In the genomic region with DNA sequence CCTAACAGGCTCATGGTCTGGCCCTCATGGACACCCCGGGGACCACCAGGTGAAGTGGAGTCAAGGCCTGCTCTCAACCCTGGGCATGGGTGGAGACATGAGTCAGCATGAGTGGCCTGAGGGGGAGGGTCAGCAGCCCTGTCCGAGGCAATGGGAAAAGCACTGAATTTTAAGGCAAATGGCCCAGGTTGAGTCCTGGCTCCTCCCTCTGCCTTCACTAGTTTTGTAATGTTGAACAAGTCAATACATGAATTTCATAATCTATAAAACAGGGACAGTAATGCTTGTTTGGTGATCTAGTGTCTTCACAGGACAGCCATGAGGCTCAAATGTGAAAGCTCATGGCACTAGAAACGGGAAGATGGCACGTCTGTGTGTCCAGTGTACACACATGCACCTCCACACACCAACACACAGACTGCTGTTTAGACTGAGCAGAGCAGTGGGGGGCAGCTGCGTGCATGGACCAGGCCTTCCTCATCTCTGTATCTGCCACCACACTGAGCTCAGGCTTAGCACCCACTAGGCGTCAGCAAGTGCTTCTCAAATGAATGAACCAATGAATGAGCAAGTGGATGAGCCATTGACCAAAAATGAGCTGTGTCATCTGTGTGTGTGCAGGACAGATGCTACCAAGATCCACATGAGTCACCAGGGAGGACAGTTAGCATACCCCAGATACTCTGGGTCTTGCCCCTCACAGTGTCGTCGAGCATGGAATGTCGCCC, we compare ENCODE assay signal across 11 cellular contexts.
A peak's percentile ranks its signal among the peaks of the same experiment; 100 is the strongest.
DNase-seq lines count a peak whose midpoint lies in the region; TF ChIP-seq lines count a peak whose summit lies in the region.
"Had no signal": no experiment of that assay in that cellular context is flagged by ENCODE, and none has a peak within 500 bp of the region (broad histone marks: within the 10 kb centered on the region; RNA-seq: fewer than 3 reads in every experiment).

No MANE protein-coding gene starts in this region.

- peaks cover 0 to 6% (median 0%) of the 10 kb centered on the region in 5 experiments for H3K9me3 Mint-ChIP-seq in brain
- H3K9me3 Mint-ChIP-seq in mesothelial cell of epicardium = peaks cover 5% of the 10 kb centered on the region
- H3K9me3 Mint-ChIP-seq in activated CD4-positive, alpha-beta memory T cell treated with anti-CD3 and anti-CD28 coated beads, Interleukin-2, amount 10 ng/mL, durations not matched to agents 7 days and 5 days = no peaks in the 10 kb centered on the region

- H3K27ac Mint-ChIP-seq in brain (peak overlapping the region in 3 of 5 experiments; percentile 22 to 51 (median 41)), mesothelial cell of epicardium (no peak overlapping the region)
- no peak overlapping the region for H3K27ac Mint-ChIP-seq in activated CD4-positive, alpha-beta memory T cell treated with anti-CD3 and anti-CD28 coated beads, Interleukin-2, amount 10 ng/mL, durations not matched to agents 7 days and 5 days

- H3K36me3 Mint-ChIP-seq in brain (peaks cover 29% of the 10 kb centered on the region), mesothelial cell of epicardium (no peaks in the 10 kb centered on the region)
- no peaks in the 10 kb centered on the region for H3K36me3 Mint-ChIP-seq in activated CD4-positive, alpha-beta memory T cell treated with anti-CD3 and anti-CD28 coated beads, Interleukin-2, amount 10 ng/mL, durations not matched to agents 7 days and 5 days (ENCODE audit: low read depth)

- peak; percentile 88 for DNase-seq in AG08396 (ENCODE audit: low spot score)
- DNase-seq in M059J (ENCODE audit: low read depth) = peak; percentile 95
- peak; percentile 49 for DNase-seq in medulla oblongata (ENCODE audit: extremely low spot score)
- DNase-seq in NCI-H524 treated with DMSO at 0.1 percent for 48 hours (lab: John Stamatoyannopoulos, UW) = no peak
- DNase-seq in mesothelial cell of epicardium (ENCODE audit: low spot score in 2 of 2, unreplicated experiment in 2 of 2) = no peak
- DNase-seq in activated CD4-positive, alpha-beta memory T cell treated with anti-CD3 and anti-CD28 coated beads, Interleukin-2, amount 10 ng/mL, durations not matched to agents 7 days and 5 days = no peak
- no peak for DNase-seq in mucosa of gallbladder (ENCODE audit: low spot score)
- DNase-seq: cerebellar nuclear complex, NCI-H1436 treated with DMSO at 0.1 percent for 48 hours, SHP77 treated with DMSO at 0.1 percent for 48 hours had no signal

- H3K4me3 Mint-ChIP-seq in brain = no peak overlapping the region
- no peak overlapping the region for H3K4me3 Mint-ChIP-seq in mesothelial cell of epicardium
- no peak overlapping the region for H3K4me3 Mint-ChIP-seq in activated CD4-positive, alpha-beta memory T cell treated with anti-CD3 and anti-CD28 coated beads, Interleukin-2, amount 10 ng/mL, durations not matched to agents 7 days and 5 days

- TF ChIP-seq CTCF in brain (conservative IDR thresholded peaks at IDR 0.05) (no peak), mesothelial cell of epicardium (IDR thresholded peaks at IDR 0.05; ENCODE audit: unreplicated experiment) (no peak)

- POLR2A ChIA-PET in activated CD4-positive, alpha-beta memory T cell treated with anti-CD3 and anti-CD28 coated beads, Interleukin-2, amount 10 ng/mL, durations not matched to agents 7 days and 5 days (lab: Charles Lee) = no interaction called here

- H3K27me3 Mint-ChIP-seq in brain (peaks cover 3% of the 10 kb centered on the region), mesothelial cell of epicardium (ENCODE audit: low read depth) (peaks cover 7% of the 10 kb centered on the region)
- no peaks in the 10 kb centered on the region for H3K27me3 Mint-ChIP-seq in activated CD4-positive, alpha-beta memory T cell treated with anti-CD3 and anti-CD28 coated beads, Interleukin-2, amount 10 ng/mL, durations not matched to agents 7 days and 5 days

- CTCF ChIA-PET in activated CD4-positive, alpha-beta memory T cell treated with anti-CD3 and anti-CD28 coated beads, Interleukin-2, amount 10 ng/mL, durations not matched to agents 7 days and 5 days (lab: Charles Lee) = interaction anchor here (1.4 to 1.9 kb wide), 2 partner anchors 8 to 210 kb away, joined by 3 to 7 read pairs; no protein-coding TSS in a partner anchor

- H3K4me1 Mint-ChIP-seq in brain (no peaks in the 10 kb centered on the region), mesothelial cell of epicardium (no peaks in the 10 kb centered on the region)
- peaks cover 6% of the 10 kb centered on the region for H3K4me1 Mint-ChIP-seq in activated CD4-positive, alpha-beta memory T cell treated with anti-CD3 and anti-CD28 coated beads, Interleukin-2, amount 10 ng/mL, durations not matched to agents 7 days and 5 days

Comparison
In these comparisons a context has a peak if more than half of its experiments do, and no peak if none do; other contexts are left out.
1. DNase-seq: peak in AG08396 (single experiment), M059J (single experiment) and medulla oblongata (single experiment); none in NCI-H524 treated with DMSO at 0.1 percent for 48 hours (single experiment), mesothelial cell of epicardium (0 of 2), activated CD4-positive, alpha-beta memory T cell treated with anti-CD3 and anti-CD28 coated beads, Interleukin-2, amount 10 ng/mL, durations not matched to agents 7 days and 5 days (single experiment) and mucosa of gallbladder (single experiment).
2. H3K27ac Mint-ChIP-seq: peak in brain (3 of 5); none in mesothelial cell of epicardium (single experiment) and activated CD4-positive, alpha-beta memory T cell treated with anti-CD3 and anti-CD28 coated beads, Interleukin-2, amount 10 ng/mL, durations not matched to agents 7 days and 5 days (single experiment).